Comparison of ENCODE assay signal across 8 cellular contexts in the genomic region with DNA sequence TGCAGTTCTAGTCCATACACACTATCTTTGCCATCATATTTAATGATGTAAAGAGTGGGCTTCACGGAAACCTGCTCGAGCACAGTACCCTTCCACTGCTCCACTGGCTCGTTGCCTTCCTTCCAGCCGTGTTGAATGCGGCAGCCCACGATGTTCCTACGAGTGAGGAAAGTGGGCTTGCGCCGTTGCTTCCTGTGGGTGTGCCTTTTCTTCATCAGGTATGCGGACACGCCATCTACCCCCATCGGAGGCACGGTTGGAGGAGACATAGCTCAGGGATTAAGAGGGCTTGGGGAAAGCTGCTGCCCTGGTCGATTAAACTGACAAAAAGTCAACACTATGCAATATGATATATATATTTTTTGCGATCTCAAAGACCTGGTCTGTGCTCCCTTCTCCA. TPM values are rescaled to one million over a fixed set of nuclear protein-coding genes. Genes with fewer than 3 reads are reported as not detected.
DNase-seq lines count a peak whose midpoint lies in the region; ATAC-seq, FAIRE-seq and TF ChIP-seq lines count a peak whose summit lies in the region.

No MANE protein-coding gene starts in this region.

- H3K9me2 ChIP-seq in OCI-LY7 (ENCODE audit: insufficient read depth, low read length) = no peaks in the 10 kb centered on the region

- peak in 2 of 3 donors; percentile 15 to 41 for DNase-seq in CD4-positive, CD25-positive, alpha-beta regulatory T cell
- DNase-seq in OCI-LY7 (ENCODE audit: low spot score) (peak; percentile 63), GM12878 (ENCODE audit: low read depth, low spot score) (peak; percentile 5), immature natural killer cell (peak; percentile 22 to 31 (median 26)), smooth muscle cell (lab: John Stamatoyannopoulos, UW; ENCODE audit: unreplicated experiment) (no peak), posterior vena cava (ENCODE audit: low spot score) (no peak)

- no peaks in the 10 kb centered on the region for H4K20me1 ChIP-seq in OCI-LY7 (ENCODE audit: insufficient read depth, low read length)
- no peaks in the 10 kb centered on the region for H4K20me1 ChIP-seq in GM12878 (ENCODE audit: control insufficient read depth, insufficient read depth)
- no peaks in the 10 kb centered on the region for H4K20me1 ChIP-seq in smooth muscle cell (ENCODE audit: low read depth)

- H2AFZ ChIP-seq in OCI-LY7 (ENCODE audit: low read length) (peak overlapping the region; percentile 49; the same call in 1 of the 2 replicates), GM12878 (ENCODE audit: control insufficient read depth, low read depth, low read length) (peak overlapping the region; percentile 20), smooth muscle cell (ENCODE audit: low read depth) (peak overlapping the region; percentile 61)

- no peaks in the 10 kb centered on the region for H3K36me3 Mint-ChIP-seq in CD4-positive, CD25-positive, alpha-beta regulatory T cell
- H3K36me3 Mint-ChIP-seq in immature natural killer cell = no peaks in the 10 kb centered on the region

- H3K36me3 ChIP-seq in CD4-positive, CD25-positive, alpha-beta regulatory T cell (ENCODE audit: control insufficient read depth, insufficient read depth, low read length) = no peaks in the 10 kb centered on the region
- H3K36me3 ChIP-seq in OCI-LY7 (ENCODE audit: insufficient read depth, low read length) (peaks cover 5% of the 10 kb centered on the region; the same call in 1 of the 2 replicates), GM12878 (ENCODE audit: control insufficient read depth in 2 of 2, insufficient read depth in 2 of 2, low read length in 1 of 2) (no peaks in the 10 kb centered on the region), smooth muscle cell (ENCODE audit: low read depth) (no peaks in the 10 kb centered on the region)

- peak overlapping the region; percentile 58 for H3K9ac ChIP-seq in GM12878 (ENCODE audit: control insufficient read depth, insufficient read depth, low read length)
- H3K9ac ChIP-seq in smooth muscle cell (ENCODE audit: low read depth) = peak overlapping the region; percentile 45

- no peaks in the 10 kb centered on the region for H3K9me3 Mint-ChIP-seq in CD4-positive, CD25-positive, alpha-beta regulatory T cell
- H3K9me3 Mint-ChIP-seq in immature natural killer cell = no peaks in the 10 kb centered on the region

- POLR2A ChIA-PET in OCI-LY7 (lab: Charles Lee) = no interaction called here
- POLR2A ChIA-PET in GM12878 (lab: Charles Lee) = no interaction called here

- SMC1A ChIA-PET in GM12878 (lab: Charles Lee; ENCODE audit: uncharacterized antibody, unreplicated experiment) = no interaction called here

- BruUV-seq in OCI-LY7 (replicated peaks; lab: Mats Ljungman, UMichigan) (no TSS peak), GM12878 (replicated peaks; lab: Mats Ljungman, UMichigan) (no TSS peak)

- peak overlapping the region; percentile 90 for H3K4me3 ChIP-seq in CD4-positive, CD25-positive, alpha-beta regulatory T cell (ENCODE audit: low read depth, low read length)
- H3K4me3 ChIP-seq in OCI-LY7 (ENCODE audit: low read depth, low read length, poor library complexity, severe bottlenecking) = peak overlapping the region; percentile 90
- peak overlapping the region; percentile 64 for H3K4me3 ChIP-seq in GM12878
- peak overlapping the region; percentile 64 for H3K4me3 ChIP-seq in smooth muscle cell

- TF ChIP-seq RAD21 in GM12878 (IDR thresholded peaks at IDR 0.05; ENCODE audit: insufficient read depth, low read depth, low read length) = no peak

- H3K4me3 Mint-ChIP-seq in CD4-positive, CD25-positive, alpha-beta regulatory T cell = peak overlapping the region; percentile 86 to 92 (median 90)
- peak overlapping the region; percentile 86 to 96 (median 92) for H3K4me3 Mint-ChIP-seq in immature natural killer cell

- CTCF ChIA-PET in OCI-LY7 (lab: Charles Lee; ENCODE audit: unreplicated experiment) = interaction anchor here (0.6 to 1.0 kb wide), 2 partner anchors 75 to 434 kb away, joined by 3 to 4 read pairs; no protein-coding TSS in a partner anchor
- CTCF ChIA-PET in GM12878 (lab: Yijun Ruan, JAX) = no interaction called here

- WGBS in GM12878 (ENCODE audit: insufficient coverage, insufficient replicate concordance, low lambda C conversion rate, missing lambda C conversion rate) = 35% methylated on average over 15 of the region's 15 CpGs
- 29% methylated on average over 15 of the region's 15 CpGs for WGBS in smooth muscle cell (ENCODE audit: low lambda C conversion rate)

- FAIRE-seq in GM12878 (lab: Jason Lieb, UNC) = no peak

- peak overlapping the region; percentile 45 to 79 (median 78) for H3K27ac Mint-ChIP-seq in CD4-positive, CD25-positive, alpha-beta regulatory T cell
- peak overlapping the region; percentile 71 to 94 (median 88) for H3K27ac Mint-ChIP-seq in immature natural killer cell

- H3K27me3 Mint-ChIP-seq in CD4-positive, CD25-positive, alpha-beta regulatory T cell = no peaks in the 10 kb centered on the region
- H3K27me3 Mint-ChIP-seq in immature natural killer cell (ENCODE audit: low read depth in 3 of 3) = peaks cover 0 to 4% (median 0%) of the 10 kb centered on the region in 3 donors

- no peak for TF ChIP-seq EP300 in GM12878 (IDR thresholded peaks at IDR 0.05; ENCODE audit: borderline replicate concordance in 1 of 2, control insufficient read depth in 1 of 2, low read depth in 2 of 2, low read length in 2 of 2)

- H3K4me2 ChIP-seq in OCI-LY7 (ENCODE audit: low read length) = peak overlapping the region; percentile 73
- H3K4me2 ChIP-seq in GM12878 (ENCODE audit: control insufficient read depth, insufficient read depth) = no peak overlapping the region; the same call in 1 of the 2 replicates
- peak overlapping the region; percentile 86 for H3K4me2 ChIP-seq in smooth muscle cell

- H3K4me1 ChIP-seq in CD4-positive, CD25-positive, alpha-beta regulatory T cell (ENCODE audit: control insufficient read depth, insufficient read depth, low read length, poor library complexity, severe bottlenecking) = peaks cover 9% of the 10 kb centered on the region
- H3K4me1 ChIP-seq in OCI-LY7 (ENCODE audit: insufficient read depth, low read length, poor library complexity, severe bottlenecking) (peaks cover 4% of the 10 kb centered on the region), GM12878 (ENCODE audit: control insufficient read depth, insufficient read depth, low read length) (no peaks in the 10 kb centered on the region), smooth muscle cell (ENCODE audit: low read depth) (peaks cover 18% of the 10 kb centered on the region)

- in situ Hi-C loops in GM12878 (cut with MboI) = loop anchor here (5.0 kb wide), 1 partner anchor 412 kb away; no protein-coding TSS in a partner anchor

- peaks cover 4 to 17% (median 11%) of the 10 kb centered on the region in 4 donors for H3K4me1 Mint-ChIP-seq in CD4-positive, CD25-positive, alpha-beta regulatory T cell
- peaks cover 18 to 19% of the 10 kb centered on the region in 2 donors for H3K4me1 Mint-ChIP-seq in immature natural killer cell

- H3K79me2 ChIP-seq in OCI-LY7 (ENCODE audit: insufficient read depth, low read depth, low read length) = peaks cover 41% of the 10 kb centered on the region
- H3K79me2 ChIP-seq in GM12878 (ENCODE audit: control insufficient read depth, insufficient read depth, low read length) = peaks cover 13% of the 10 kb centered on the region
- H3K79me2 ChIP-seq in smooth muscle cell (ENCODE audit: low read depth) = peaks cover 29% of the 10 kb centered on the region

- TF ChIP-seq POLR2A in GM12878 (IDR thresholded peaks at IDR 0.05; ENCODE audit: low read depth, low read length) = no peak

- no peaks in the 10 kb centered on the region for H3F3A ChIP-seq in smooth muscle cell (ENCODE audit: low read depth)

- no peak for TF ChIP-seq CTCF in OCI-LY7 (conservative IDR thresholded peaks at IDR 0.05; ENCODE audit: low read length)
- no peak for TF ChIP-seq CTCF in GM12878 (IDR thresholded peaks at IDR 0.05 in 2 of 3, conservative IDR thresholded peaks at IDR 0.05 in 1 of 3; ENCODE audit: control insufficient read depth in 2 of 3, extremely low read depth in 1 of 3, insufficient read depth in 1 of 3, low read depth in 3 of 3, low read length in 3 of 3)
- no peak for TF ChIP-seq CTCF in smooth muscle cell (IDR thresholded peaks at IDR 0.05; ENCODE audit: borderline replicate concordance, insufficient read depth, poor library complexity, severe bottlenecking)

- RAD21 ChIA-PET in GM12878 (lab: Charles Lee; ENCODE audit: unreplicated experiment) = no interaction called here

- ATAC-seq in CD4-positive, CD25-positive, alpha-beta regulatory T cell (ENCODE audit: low read depth in 2 of 2) = peak; percentile 12 to 34
- ATAC-seq in GM19023 (IDR thresholded peaks at IDR 0.05; ENCODE audit: unreplicated experiment) (peak; percentile 33), HG03175 (IDR thresholded peaks at IDR 0.05; ENCODE audit: unreplicated experiment) (peak; percentile 36), GM12878 (peak; percentile 62)

- no peaks in the 10 kb centered on the region for H3K27me3 ChIP-seq in CD4-positive, CD25-positive, alpha-beta regulatory T cell (ENCODE audit: control insufficient read depth, insufficient read depth, low read length)
- no peaks in the 10 kb centered on the region for H3K27me3 ChIP-seq in GM12878 (replicated peaks in 1 of 2; ENCODE audit: control insufficient read depth in 2 of 2, insufficient read depth in 2 of 2, low read length in 1 of 2)
- H3K27me3 ChIP-seq in smooth muscle cell (ENCODE audit: low read depth) = no peaks in the 10 kb centered on the region

- intact Hi-C loops in OCI-LY7 (cut with micrococcal nuclease; ENCODE audit: unreplicated experiment) = loop anchor here (5.0 kb wide), 2 partner anchors 407 to 857 kb away; a partner anchor contains a TSS
- intact Hi-C loops in GM12878 (cut with micrococcal nuclease; ENCODE audit: unreplicated experiment) = loop anchor here (2.0 to 10.0 kb wide), 4 partner anchors 114 to 407 kb away; no protein-coding TSS in a partner anchor
- intact Hi-C loops in posterior vena cava (cut with DNase I) = no loop called here

- no peaks in the 10 kb centered on the region for H3K9me3 ChIP-seq in CD4-positive, CD25-positive, alpha-beta regulatory T cell (ENCODE audit: control insufficient read depth in 2 of 2, low read length in 2 of 2)
- H3K9me3 ChIP-seq in OCI-LY7 (ENCODE audit: low read length) (no peaks in the 10 kb centered on the region), GM12878 (replicated peaks; ENCODE audit: control insufficient read depth, insufficient read depth, low read length) (no peaks in the 10 kb centered on the region), smooth muscle cell (replicated peaks; ENCODE audit: low read depth) (no peaks in the 10 kb centered on the region)

- peak overlapping the region; percentile 51 for H3K27ac ChIP-seq in CD4-positive, CD25-positive, alpha-beta regulatory T cell (ENCODE audit: insufficient read depth, low read length, poor library complexity, severe bottlenecking)
- H3K27ac ChIP-seq in OCI-LY7 (ENCODE audit: low read depth, low read length, poor library complexity, severe bottlenecking) = peak overlapping the region; percentile 86
- H3K27ac ChIP-seq in GM12878 (ENCODE audit: control insufficient read depth, insufficient read depth) = peak overlapping the region; percentile 14
- peak overlapping the region; percentile 48 for H3K27ac ChIP-seq in smooth muscle cell (ENCODE audit: low read depth)

RNA-seq across cellular contexts. Expression of a gene that starts 0.6 kb away (rescaled TPM):
- total RNA-seq in CD4-positive, CD25-positive, alpha-beta regulatory T cell = 0.81 TPM
- under 1 TPM; 0.18 to 0.80 (median 0.59) TPM for polyA plus RNA-seq in CD4-positive, CD25-positive, alpha-beta regulatory T cell
- total RNA-seq in OCI-LY7 (2014; rRNA removed; shearing (Covaris generic)) = 9.6 and 10.5 TPM in 2 replicates
- total RNA-seq in OCI-LY7 (2022) = 17.2 and 23.0 TPM in 2 replicates
- total RNA-seq in GM12878 (2013; cell fraction: nucleolus; rRNA removed) = 9.4 and 10.4 TPM in 2 replicates
- total RNA-seq in GM12878 (2014; rRNA removed) = 5.3 and 6.7 TPM in 2 replicates
- 6.2 and 6.7 TPM in 2 replicates for total RNA-seq in GM12878 (2014; rRNA removed; fragmentation: Illumina TruSeq; extraction: Trizol)
- 9.2 and 9.5 TPM in 2 replicates for total RNA-seq in GM12878 (2021)
- 2.0 TPM for polyA plus RNA-seq in GM12878 (2011; ENCODE audit: low read depth)
- polyA plus RNA-seq in GM12878 (2011; rRNA removed) = 17.0 and 19.2 TPM in 2 replicates
- 6.6 and 8.7 TPM in 2 replicates for polyA plus RNA-seq in GM12878 (2011; cell fraction: cytosol; rRNA removed)
- 8.0 and 9.1 TPM in 2 replicates for polyA plus RNA-seq in GM12878 (2011; cell fraction: nucleus; rRNA removed)
- polyA plus RNA-seq in GM12878 (2012) = 3.4 and 4.2 TPM in 2 replicates
- 9.2 and 13.7 TPM in 2 replicates for polyA plus RNA-seq in GM12878 (2014; fragmentation: Illumina TruSeq; extraction: Trizol)
- polyA plus RNA-seq in GM12878 (2014; fragmentation: Nextera tagmentation; extraction: Ambion mirVana) = 1 to 10 TPM; 3.3 to 3.9 TPM
- 4.1 and 4.9 TPM in 2 replicates for polyA plus RNA-seq in GM12878 (2014; rRNA removed)
- 10 to 100 TPM; 15.5 to 16.2 TPM for polyA plus RNA-seq in GM12878 (2016; fragmentation: Nextera tagmentation; extraction: Ambion mirVana)
- 9.3 and 13.2 TPM in 2 replicates for polyA minus RNA-seq in GM12878 (2011; rRNA and poly(A)+ RNA removed)
- polyA minus RNA-seq in GM12878 (2011; cell fraction: cytosol; rRNA and poly(A)+ RNA removed) = 5.9 and 6.3 TPM in 2 replicates
- 5.6 and 8.5 TPM in 2 replicates for polyA minus RNA-seq in GM12878 (2011; cell fraction: nucleus; rRNA and poly(A)+ RNA removed)
- polyA plus RNA-seq in immature natural killer cell = 1 to 10 TPM; 2.9 to 3.8 (median 3.3) TPM
- 6.8 and 8.7 TPM in 2 replicates for total RNA-seq in smooth muscle cell
- 4.1 and 6.0 TPM in 2 replicates for polyA plus RNA-seq in smooth muscle cell
- 1 to 10 TPM; 8.6 to 9.0 TPM for total RNA-seq in posterior vena cava

Comparison
In these comparisons a context has a peak if more than half of its experiments do, and no peak if none do; other contexts are left out.
1. DNase-seq: peak in CD4-positive, CD25-positive, alpha-beta regulatory T cell (2 of 3), OCI-LY7 (single experiment), GM12878 (single experiment) and immature natural killer cell (3 of 3); none in smooth muscle cell (single experiment) and posterior vena cava (single experiment).
2. H3K27ac ChIP-seq: peak in every context shown above with its lines; median percentile 86 in OCI-LY7; 51 in CD4-positive, CD25-positive, alpha-beta regulatory T cell; 48 in smooth muscle cell; 14 in GM12878.
3. intact Hi-C loops: an anchor here in OCI-LY7 (5.0 kb wide) and GM12878 (2.0 to 10.0 kb wide); none called in posterior vena cava.
4. Peak in every context shown above with its lines, with median percentiles within 50 percentile points of each other: ATAC-seq, H3K4me3 ChIP-seq and H2AFZ ChIP-seq.